28 cellular contexts compared by ENCODE assay signal in genomic region chr7:94957041-94957440, GRCh38. TPM values are rescaled to one million over a fixed set of nuclear protein-coding genes. Genes with fewer than 3 reads are reported as not detected.
"Had no signal": no experiment of that assay in that cellular context is flagged by ENCODE, and none has a peak within 500 bp of the region (broad histone marks: within the 10 kb centered on the region; RNA-seq: fewer than 3 reads in every experiment).

No MANE protein-coding gene starts in this region.

- H3K9me3 ChIP-seq: lower lobe of right lung, neutrophil, ovary, testis, tibial artery, upper lobe of right lung had no signal

- H3K4me3 ChIP-seq: left lung, lower lobe of right lung, neural progenitor cell, ovary, smooth muscle cell, stomach, testis, tibial artery, upper lobe of right lung had no signal

- DNase-seq: hippocampal formation; kidney glomerular epithelial cell; left colon; left lung; lower lobe of right lung; mammary epithelial cell; mesenchymal stem cell; naive thymus-derived CD8-positive, alpha-beta T cell; nephron progenitor cell; ovary; retina; right cardiac atrium; stimulated activated CD4-positive, alpha-beta T cell treated with anti-CD3 and anti-CD28 coated beads, Interleukin-1b, Interleukin-23, amount 100 ng/mL, for 48 hours; stimulated activated CD4-positive, alpha-beta T cell treated with anti-CD3 and anti-CD28 coated beads, Interleukin-2, amount 100 ng/mL, for 48 hours; stimulated activated CD4-positive, alpha-beta T cell treated with anti-CD3 and anti-CD28 coated beads, Interleukin-4, amount 100 ng/mL, for 4 hours; stimulated activated naive B cell treated with anti-CD40 and anti-IgM and Interleukin-4, amounts not matched to agents 10 μg/mL and 1 μg/mL and 100 μg/mL, for 72 hours; stimulated activated naive CD8-positive, alpha-beta T cell treated with anti-CD3 and anti-CD28 coated beads, Interleukin-15, Interleukin-2, amounts not matched to agents 100 U/mL and 50 U/mL, for 24 hours; stomach; testis; tibial artery; trophoblast cell; upper lobe of right lung had no signal

- H3K36me3 Mint-ChIP-seq: naive thymus-derived CD8-positive, alpha-beta T cell; neural progenitor cell; stimulated activated naive B cell treated with anti-CD40 and anti-IgM and Interleukin-4, amounts not matched to agents 10 μg/mL and 1 μg/mL and 100 μg/mL, for 72 hours had no signal

- H3K27me3 Mint-ChIP-seq: progenitor cell of endocrine pancreas; stimulated activated naive B cell treated with anti-CD40 and anti-IgM and Interleukin-4, amounts not matched to agents 10 μg/mL and 1 μg/mL and 100 μg/mL, for 72 hours had no signal

- H3K4me1 Mint-ChIP-seq: naive thymus-derived CD8-positive, alpha-beta T cell; nephron progenitor cell; stimulated activated naive B cell treated with anti-CD40 and anti-IgM and Interleukin-4, amounts not matched to agents 10 μg/mL and 1 μg/mL and 100 μg/mL, for 72 hours had no signal

- H3K27ac Mint-ChIP-seq: naive thymus-derived CD8-positive, alpha-beta T cell; nephron progenitor cell; neural progenitor cell; progenitor cell of endocrine pancreas; stimulated activated naive B cell treated with anti-CD40 and anti-IgM and Interleukin-4, amounts not matched to agents 10 μg/mL and 1 μg/mL and 100 μg/mL, for 72 hours had no signal

- H3K27ac ChIP-seq: left lung, lower lobe of right lung, neutrophil, ovary, stomach, testis, tibial artery, upper lobe of right lung had no signal

- H3K36me3 ChIP-seq: left lung, lower lobe of right lung, neural progenitor cell, neutrophil, ovary, stomach, tibial artery, upper lobe of right lung had no signal

- H3K4me1 ChIP-seq: left lung, lower lobe of right lung, testis, upper lobe of right lung had no signal

- H3K27me3 ChIP-seq: left lung, neural progenitor cell, neutrophil, ovary, stomach, testis, tibial artery, upper lobe of right lung had no signal

- FAIRE-seq: keratinocyte, urothelium cell line had no signal

- H3K4me3 Mint-ChIP-seq: naive thymus-derived CD8-positive, alpha-beta T cell; nephron progenitor cell; neural progenitor cell; stimulated activated naive B cell treated with anti-CD40 and anti-IgM and Interleukin-4, amounts not matched to agents 10 μg/mL and 1 μg/mL and 100 μg/mL, for 72 hours had no signal

RNA-seq across cellular contexts. Expression of gene PPP1R9A, which starts 49.6 kb away (rescaled TPM):
- polyA plus RNA-seq: mammary epithelial cell had no signal
